ENCODE assay signal across 39 cellular contexts in the genomic region with DNA sequence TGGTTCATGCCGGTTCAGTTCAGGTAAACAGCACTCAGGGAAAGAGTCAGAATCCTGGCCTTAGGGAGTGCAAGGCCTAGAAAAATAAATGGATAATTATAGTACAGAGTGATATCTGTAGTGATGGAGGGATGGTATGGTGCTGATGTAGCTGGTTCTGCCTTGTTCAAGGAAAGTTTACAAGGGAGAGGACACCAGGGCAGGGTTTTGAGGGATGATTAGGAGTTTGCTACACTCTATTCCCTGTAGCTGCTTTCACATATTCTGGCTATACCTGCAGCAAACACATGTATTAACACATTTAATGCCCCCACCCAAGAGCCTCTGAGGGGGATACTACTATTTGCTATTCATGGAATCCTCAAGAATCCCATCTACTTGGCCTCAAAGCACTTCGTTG. TPM values are rescaled to one million over a fixed set of nuclear protein-coding genes. Genes with fewer than 3 reads are reported as not detected.
"Had no signal": no experiment of that assay in that cellular context is flagged by ENCODE, and none has a peak within 500 bp of the region (broad histone marks: within the 10 kb centered on the region; RNA-seq: fewer than 3 reads in every experiment).

No MANE protein-coding gene starts in this region.

- H3K4me3 Mint-ChIP-seq: activated naive CD4-positive, alpha-beta T cell treated with anti-CD3 and anti-CD28 coated beads for 36 hours; activated naive CD4-positive, alpha-beta T cell treated with anti-CD3 and anti-CD28 coated beads, Interleukin-2, amount 10 ng/mL, durations not matched to agents 7 days and 5 days; activated naive CD4-positive, alpha-beta T cell treated with anti-CD3 and anti-CD28 coated beads, Interleukin-2, amount 50 U/mL, for 24 hours; activated naive CD8-positive, alpha-beta T cell; activated naive CD8-positive, alpha-beta T cell treated with anti-CD3 and anti-CD28 coated beads for 36 hours; activated naive CD8-positive, alpha-beta T cell treated with anti-CD3 and anti-CD28 coated beads, Interleukin-2, amount 10 ng/mL, durations not matched to agents 7 days and 5 days; activated naive CD8-positive, alpha-beta T cell treated with anti-CD3 and anti-CD28 coated beads, Interleukin-2, amount 50 U/mL, for 24 hours; activated T-cell treated with anti-CD3 and anti-CD28 coated beads, Interleukin-2, amount 50 U/mL, for 24 hours; activated T-cell treated with anti-CD3 and anti-CD28 coated beads, Interleukin-2, amount 50 U/mL, for 4 hours; activated T-cell treated with anti-CD3 and anti-CD28 coated beads, Interleukin-2, amount 50 U/mL, for 72 hours; activated T-helper 1 cell treated with anti-CD3 and anti-CD28 coated beads, Interleukin-12 subunit alpha, Interleukin-12 subunit beta, Interleukin-2, Interleukin-4 antibody, amounts not matched to agents 30 ng/mL and 10 ng/mL and 1 ng/mL, durations not matched to agents 14 hours and 24 hours and 36 hours; activated T-helper 17 cell treated with anti-CD3 and anti-CD28 coated beads, Interleukin-2, amount 50 U/mL, for 72 hours; brain; central memory CD8-positive, alpha-beta T cell had no signal

- H3K27ac Mint-ChIP-seq: activated naive CD4-positive, alpha-beta T cell treated with anti-CD3 and anti-CD28 coated beads for 36 hours; activated naive CD4-positive, alpha-beta T cell treated with anti-CD3 and anti-CD28 coated beads, Interleukin-2, amount 10 ng/mL, durations not matched to agents 7 days and 5 days; activated naive CD4-positive, alpha-beta T cell treated with anti-CD3 and anti-CD28 coated beads, Interleukin-2, amount 50 U/mL, for 24 hours; activated naive CD4-positive, alpha-beta T cell treated with anti-CD3 and anti-CD28 coated beads, Interleukin-2, amount 50 U/mL, for 72 hours; activated naive CD8-positive, alpha-beta T cell; activated naive CD8-positive, alpha-beta T cell treated with anti-CD3 and anti-CD28 coated beads for 36 hours; activated naive CD8-positive, alpha-beta T cell treated with anti-CD3 and anti-CD28 coated beads, Interleukin-2, amount 10 ng/mL, durations not matched to agents 7 days and 5 days; activated naive CD8-positive, alpha-beta T cell treated with anti-CD3 and anti-CD28 coated beads, Interleukin-2, amount 50 U/mL, for 24 hours; activated T-cell treated with anti-CD3 and anti-CD28 coated beads, Interleukin-2, amount 50 U/mL, for 24 hours; activated T-cell treated with anti-CD3 and anti-CD28 coated beads, Interleukin-2, amount 50 U/mL, for 72 hours; activated T-helper 1 cell treated with anti-CD3 and anti-CD28 coated beads, Interleukin-12 subunit alpha, Interleukin-12 subunit beta, Interleukin-2, Interleukin-4 antibody, amounts not matched to agents 30 ng/mL and 10 ng/mL and 1 ng/mL, durations not matched to agents 14 hours and 24 hours and 36 hours; activated T-helper 2 cell treated with anti-CD3 and anti-CD28 coated beads, Interferon-gamma antibody, Interleukin-2, Interleukin-4, amounts not matched to agents 10 μg/mL and 5 μg/mL and 100 μg/mL, durations not matched to agents 14 hours and 24 hours and 36 hours had no signal

- H3K4me1 ChIP-seq: adrenal gland, ascending aorta, breast epithelium had no signal

- H3K27me3 ChIP-seq: adrenal gland, ascending aorta, body of pancreas, breast epithelium, cardiac muscle cell had no signal

- DNase-seq: activated effector memory CD4-positive, alpha-beta T cell treated with anti-CD3 and anti-CD28 coated beads, Interleukin-2, amount 50 U/mL, for 16 hours; activated effector memory CD4-positive, alpha-beta T cell treated with Interleukin-2 at 50 U/mL for 16 hours; activated gamma-delta T cell; activated gamma-delta T cell treated with Interleukin-2 at 50 U/mL for 16 hours; activated naive CD4-positive, alpha-beta T cell; activated naive CD4-positive, alpha-beta T cell treated with anti-CD3 and anti-CD28 coated beads for 36 hours; activated naive CD4-positive, alpha-beta T cell treated with anti-CD3 and anti-CD28 coated beads, Interleukin-2, amount 10 ng/mL, durations not matched to agents 7 days and 5 days; activated naive CD4-positive, alpha-beta T cell treated with anti-CD3 and anti-CD28 coated beads, Interleukin-2, amount 50 U/mL, for 16 hours; activated naive CD4-positive, alpha-beta T cell treated with Interleukin-2 at 50 U/mL for 16 hours; activated naive CD8-positive, alpha-beta T cell treated with anti-CD3 and anti-CD28 coated beads for 36 hours; activated naive CD8-positive, alpha-beta T cell treated with anti-CD3 and anti-CD28 coated beads, Interleukin-2, amount 10 ng/mL, durations not matched to agents 7 days and 5 days; activated naive CD8-positive, alpha-beta T cell treated with anti-CD3 and anti-CD28 coated beads, Interleukin-2, amount 50 U/mL, for 24 hours; activated T-cell treated with anti-CD3 and anti-CD28 coated beads, Interleukin-2, amount 50 U/mL, for 1 hour; activated T-cell treated with anti-CD3 and anti-CD28 coated beads, Interleukin-2, amount 50 U/mL, for 24 hours; activated T-cell treated with anti-CD3 and anti-CD28 coated beads, Interleukin-2, amount 50 U/mL, for 4 hours; activated T-cell treated with anti-CD3 and anti-CD28 coated beads, Interleukin-2, amount 50 U/mL, for 48 hours; activated T-cell treated with anti-CD3 and anti-CD28 coated beads, Interleukin-2, amount 50 U/mL, for 72 hours; adrenal gland; amniotic stem cell; amygdala; anterior cingulate cortex; aorta; body of pancreas; brain microvascular endothelial cell; caudate nucleus; central memory CD4-positive, alpha-beta T cell; cerebellar nuclear complex had no signal

- H3K4me3 ChIP-seq: adrenal gland, ascending aorta, body of pancreas, breast epithelium, cardiac muscle cell had no signal

- H3K36me3 Mint-ChIP-seq: activated naive CD4-positive, alpha-beta T cell treated with anti-CD3 and anti-CD28 coated beads, Interleukin-2, amount 10 ng/mL, durations not matched to agents 7 days and 5 days; activated naive CD4-positive, alpha-beta T cell treated with anti-CD3 and anti-CD28 coated beads, Interleukin-2, amount 50 U/mL, for 24 hours; activated naive CD4-positive, alpha-beta T cell treated with anti-CD3 and anti-CD28 coated beads, Interleukin-2, amount 50 U/mL, for 72 hours; activated naive CD8-positive, alpha-beta T cell; activated naive CD8-positive, alpha-beta T cell treated with anti-CD3 and anti-CD28 coated beads for 36 hours; activated naive CD8-positive, alpha-beta T cell treated with anti-CD3 and anti-CD28 coated beads, Interleukin-2, amount 10 ng/mL, durations not matched to agents 7 days and 5 days; brain had no signal

- H3K9me3 Mint-ChIP-seq: activated naive CD4-positive, alpha-beta T cell treated with anti-CD3 and anti-CD28 coated beads for 36 hours; activated naive CD4-positive, alpha-beta T cell treated with anti-CD3 and anti-CD28 coated beads, Interleukin-2, amount 10 ng/mL, durations not matched to agents 7 days and 5 days; activated naive CD4-positive, alpha-beta T cell treated with anti-CD3 and anti-CD28 coated beads, Interleukin-2, amount 50 U/mL, for 24 hours; activated naive CD4-positive, alpha-beta T cell treated with anti-CD3 and anti-CD28 coated beads, Interleukin-2, amount 50 U/mL, for 72 hours; activated naive CD8-positive, alpha-beta T cell treated with anti-CD3 and anti-CD28 coated beads for 36 hours; activated naive CD8-positive, alpha-beta T cell treated with anti-CD3 and anti-CD28 coated beads, Interleukin-2, amount 10 ng/mL, durations not matched to agents 7 days and 5 days; activated naive CD8-positive, alpha-beta T cell treated with anti-CD3 and anti-CD28 coated beads, Interleukin-2, amount 50 U/mL, for 24 hours; activated T-cell treated with anti-CD3 and anti-CD28 coated beads, Interleukin-2, amount 50 U/mL, for 24 hours; activated T-cell treated with anti-CD3 and anti-CD28 coated beads, Interleukin-2, amount 50 U/mL, for 4 hours; activated T-cell treated with anti-CD3 and anti-CD28 coated beads, Interleukin-2, amount 50 U/mL, for 72 hours; activated T-helper 1 cell treated with anti-CD3 and anti-CD28 coated beads, Interleukin-12 subunit alpha, Interleukin-12 subunit beta, Interleukin-2, Interleukin-4 antibody, amounts not matched to agents 30 ng/mL and 10 ng/mL and 1 ng/mL, durations not matched to agents 14 hours and 24 hours and 36 hours; activated T-helper 17 cell treated with anti-CD3 and anti-CD28 coated beads, Interleukin-2, amount 50 U/mL, for 72 hours; activated T-helper 2 cell treated with anti-CD3 and anti-CD28 coated beads, Interferon-gamma antibody, Interleukin-2, Interleukin-4, amounts not matched to agents 10 μg/mL and 5 μg/mL and 100 μg/mL, durations not matched to agents 14 hours and 24 hours and 36 hours; brain; central memory CD8-positive, alpha-beta T cell had no signal

- H3K36me3 ChIP-seq: adrenal gland, ascending aorta, brain microvascular endothelial cell, breast epithelium, cardiac muscle cell had no signal

- H3K9me3 ChIP-seq: adrenal gland, ascending aorta, body of pancreas, breast epithelium had no signal

- H3K27ac ChIP-seq: adrenal gland, ascending aorta, body of pancreas, brain microvascular endothelial cell, breast epithelium, cardiac muscle cell had no signal

- ATAC-seq: activated naive CD4-positive, alpha-beta T cell treated with anti-CD3 and anti-CD28 coated beads, Interleukin-2, amount 50 U/mL, for 72 hours; activated naive CD8-positive, alpha-beta T cell treated with anti-CD3 and anti-CD28 coated beads, Interleukin-2, amount 50 U/mL, for 24 hours; activated T-cell treated with anti-CD3 and anti-CD28 coated beads, Interleukin-2, amount 50 U/mL, for 4 hours; activated T-cell treated with anti-CD3 and anti-CD28 coated beads, Interleukin-2, amount 50 U/mL, for 72 hours; activated T-helper 17 cell treated with anti-CD3 and anti-CD28 coated beads, Interleukin-2, amount 50 U/mL, for 72 hours; body of pancreas had no signal

RNA-seq across cellular contexts. Expression of a gene that starts 1.7 kb away (rescaled TPM):
- total RNA-seq: activated naive CD4-positive, alpha-beta T cell treated with anti-CD3 and anti-CD28 coated beads, Interleukin-2, amount 50 U/mL, for 72 hours; activated T-cell treated with anti-CD3 and anti-CD28 coated beads, Interleukin-2, amount 50 U/mL, for 4 hours; activated T-helper 1 cell treated with anti-CD3 and anti-CD28 coated beads, Interleukin-12 subunit alpha, Interleukin-12 subunit beta, Interleukin-2, Interleukin-4 antibody, amounts not matched to agents 30 ng/mL and 10 ng/mL and 1 ng/mL, durations not matched to agents 14 hours and 24 hours and 36 hours; activated T-helper 17 cell treated with anti-CD3 and anti-CD28 coated beads, Interleukin-2, amount 50 U/mL, for 72 hours; activated T-helper 2 cell treated with anti-CD3 and anti-CD28 coated beads, Interferon-gamma antibody, Interleukin-2, Interleukin-4, amounts not matched to agents 10 μg/mL and 5 μg/mL and 100 μg/mL, durations not matched to agents 14 hours and 24 hours and 36 hours; ascending aorta; chondrocyte had no signal
